10 cellular contexts compared by ENCODE assay signal in genomic region chr4:39621582-39621981, GRCh38. TPM values are rescaled to one million over a fixed set of nuclear protein-coding genes. Genes with fewer than 3 reads are reported as not detected.
DNase-seq lines count a peak whose midpoint lies in the region; ATAC-seq, FAIRE-seq and TF ChIP-seq lines count a peak whose summit lies in the region.
"Had no signal": no experiment of that assay in that cellular context is flagged by ENCODE, and none has a peak within 500 bp of the region (broad histone marks: within the 10 kb centered on the region; RNA-seq: fewer than 3 reads in every experiment).

No MANE protein-coding gene starts in this region.

- H3K79me2 ChIP-seq in astrocyte (ENCODE audit: insufficient read depth, low read length) = peaks cover 18% of the 10 kb centered on the region

- H3K27me3 Mint-ChIP-seq in astrocyte (ENCODE audit: low read depth, unreplicated experiment) (no peaks in the 10 kb centered on the region), type B pancreatic cell (no peaks in the 10 kb centered on the region)
- H3K27me3 Mint-ChIP-seq: stimulated activated naive CD8-positive, alpha-beta T cell treated with anti-CD3 and anti-CD28 coated beads, Interleukin-15, Interleukin-2, amounts not matched to agents 100 ng/mL and 50 ng/mL, for 24 hours had no signal

- peaks cover 35% of the 10 kb centered on the region for H3K4me1 ChIP-seq in astrocyte (ENCODE audit: insufficient read depth, low read length)

- no peak for FAIRE-seq in astrocyte (lab: Jason Lieb, UNC)

- DNase-seq in DMS 273 (lab: John Stamatoyannopoulos, UW; ENCODE audit: unreplicated experiment) (peak; percentile 5), DMS 273 treated with DMSO at 0.1 percent for 48 hours (lab: John Stamatoyannopoulos, UW) (no peak), astrocyte (ENCODE audit: low read depth) (peak; percentile 71), kidney epithelial cell (ENCODE audit: low read depth) (peak; percentile 56), type B pancreatic cell (ENCODE audit: extremely low spot score, unreplicated experiment) (no peak)
- DNase-seq in stimulated activated CD4-positive, alpha-beta T cell treated with anti-CD3 and anti-CD28 coated beads, Interleukin-4, amount 100 ng/mL, for 1 hour = no peak
- DNase-seq in stimulated activated CD4-positive, alpha-beta T cell treated with anti-CD3 and anti-CD28 coated beads, Interleukin-4, amount 100 ng/mL, for 24 hours = no peak
- DNase-seq: nephron progenitor cell had no signal

- no peak for ATAC-seq in HG02588 (IDR thresholded peaks at IDR 0.05; ENCODE audit: unreplicated experiment)

- TF ChIP-seq CTCF in astrocyte (IDR thresholded peaks at IDR 0.05; ENCODE audit: insufficient read depth, low read depth, low read length) (no peak), kidney epithelial cell (IDR thresholded peaks at IDR 0.05; ENCODE audit: insufficient read depth, low read length, poor library complexity, severe bottlenecking) (no peak), type B pancreatic cell (conservative IDR thresholded peaks at IDR 0.05) (no peak)

- H3K9ac ChIP-seq in astrocyte (ENCODE audit: low read length) = no peak overlapping the region

- H3K27me3 ChIP-seq in astrocyte (ENCODE audit: insufficient read depth, low read length) = no peaks in the 10 kb centered on the region
- H3K27me3 ChIP-seq in kidney epithelial cell (ENCODE audit: control insufficient read depth, insufficient read depth, low read length) = no peaks in the 10 kb centered on the region

- H3K9me3 ChIP-seq in astrocyte (ENCODE audit: insufficient read depth, low read depth, low read length) = no peaks in the 10 kb centered on the region

- H3K4me3 ChIP-seq in astrocyte (ENCODE audit: insufficient read depth, low read depth, low read length) = no peak overlapping the region
- no peak overlapping the region for H3K4me3 ChIP-seq in kidney epithelial cell (ENCODE audit: low read depth, low read length)

- H3K4me1 Mint-ChIP-seq in astrocyte (ENCODE audit: low read depth, unreplicated experiment) (peaks cover 32% of the 10 kb centered on the region), type B pancreatic cell (ENCODE audit: unreplicated experiment) (peaks cover 6% of the 10 kb centered on the region)

- no peaks in the 10 kb centered on the region for H3K36me3 ChIP-seq in astrocyte (ENCODE audit: insufficient read depth, low read length)
- no peaks in the 10 kb centered on the region for H3K36me3 ChIP-seq in kidney epithelial cell (ENCODE audit: control insufficient read depth, insufficient read depth, low read length)

- H3K36me3 Mint-ChIP-seq in astrocyte (ENCODE audit: low read depth, unreplicated experiment) (peaks cover under 1% of the 10 kb centered on the region), type B pancreatic cell (no peaks in the 10 kb centered on the region)

- peak overlapping the region; percentile 70 for H3K27ac ChIP-seq in astrocyte (ENCODE audit: low read depth, low read length)

- H2AFZ ChIP-seq in astrocyte (ENCODE audit: low read depth, low read length) = no peak overlapping the region

- peak overlapping the region; percentile 59 for H3K4me2 ChIP-seq in astrocyte (ENCODE audit: low read length)

- H4K20me1 ChIP-seq in astrocyte (ENCODE audit: insufficient read depth, low read length) = no peaks in the 10 kb centered on the region

- H3K9me3 Mint-ChIP-seq in astrocyte (ENCODE audit: unreplicated experiment) = no peaks in the 10 kb centered on the region
- no peaks in the 10 kb centered on the region for H3K9me3 Mint-ChIP-seq in type B pancreatic cell
- H3K9me3 Mint-ChIP-seq: nephron progenitor cell; stimulated activated naive CD8-positive, alpha-beta T cell treated with anti-CD3 and anti-CD28 coated beads, Interleukin-15, Interleukin-2, amounts not matched to agents 100 ng/mL and 50 ng/mL, for 24 hours had no signal

- H3K4me3 Mint-ChIP-seq in astrocyte (ENCODE audit: unreplicated experiment) (no peak overlapping the region), type B pancreatic cell (no peak overlapping the region)
- H3K4me3 Mint-ChIP-seq: nephron progenitor cell; stimulated activated naive CD8-positive, alpha-beta T cell treated with anti-CD3 and anti-CD28 coated beads, Interleukin-15, Interleukin-2, amounts not matched to agents 100 ng/mL and 50 ng/mL, for 24 hours had no signal

- peak overlapping the region; percentile 95 for H3K27ac Mint-ChIP-seq in astrocyte (ENCODE audit: unreplicated experiment)
- H3K27ac Mint-ChIP-seq in type B pancreatic cell = peak overlapping the region; percentile 41
- H3K27ac Mint-ChIP-seq: nephron progenitor cell; stimulated activated naive CD8-positive, alpha-beta T cell treated with anti-CD3 and anti-CD28 coated beads, Interleukin-15, Interleukin-2, amounts not matched to agents 100 ng/mL and 50 ng/mL, for 24 hours had no signal

RNA-seq across cellular contexts. Expression of gene SMIM14, which starts 17.1 kb away (rescaled TPM):
- total RNA-seq in astrocyte (27.2 and 28.3 TPM in 2 replicates), kidney epithelial cell (29.6 and 58.4 TPM in 2 replicates), type B pancreatic cell (ENCODE audit: low replicate concordance) (32.0 and 32.1 TPM in 2 replicates)

Comparison
In these comparisons a context has a peak if more than half of its experiments do, and no peak if none do; other contexts are left out.
1. DNase-seq: peak in DMS 273 (single experiment), astrocyte (single experiment) and kidney epithelial cell (single experiment); none in DMS 273 treated with DMSO at 0.1 percent for 48 hours (single experiment), type B pancreatic cell (single experiment), stimulated activated CD4-positive, alpha-beta T cell treated with anti-CD3 and anti-CD28 coated beads, Interleukin-4, amount 100 ng/mL, for 1 hour (single experiment) and stimulated activated CD4-positive, alpha-beta T cell treated with anti-CD3 and anti-CD28 coated beads, Interleukin-4, amount 100 ng/mL, for 24 hours (single experiment).